In genomic region chrX:114075073-114075673, GRCh38 we compare ENCODE assay signal across 18 cellular contexts.
DNase-seq lines count a peak whose midpoint lies in the region; ATAC-seq, FAIRE-seq and TF ChIP-seq lines count a peak whose summit lies in the region.
"Had no signal": no experiment of that assay in that cellular context is flagged by ENCODE, and none has a peak within 500 bp of the region (broad histone marks: within the 10 kb centered on the region; RNA-seq: fewer than 3 reads in every experiment).

No MANE protein-coding gene starts in this region.

- TF ChIP-seq EP300 in HepG2 (IDR thresholded peaks at IDR 0.05; ENCODE audit: low read depth in 2 of 2, low read length in 2 of 2) (no peak), HepG2 (CRISPR knock-in tag; IDR thresholded peaks at IDR 0.05; ENCODE audit: borderline replicate concordance) (no peak)

- 32% methylated on average over 4 of the region's 4 CpGs for WGBS in right lobe of liver (ENCODE audit: insufficient coverage, low coverage, low lambda C conversion rate, missing lambda C conversion rate)
- WGBS in HepG2 (ENCODE audit: low lambda C conversion rate): 1% methylated on average over 3 of the region's 4 CpGs

- no peaks in the 10 kb centered on the region for H3K79me2 ChIP-seq in HepG2 (ENCODE audit: insufficient read depth, low read length)

- no peaks in the 10 kb centered on the region for H4K20me1 ChIP-seq in HepG2 (ENCODE audit: insufficient read depth, low read length)
- H4K20me1 ChIP-seq: BLaER1 treated with 17β-estradiol and CSF1 and Interleukin-3, amounts not matched to agents 10 nM and 100 nM had no signal

- no peak overlapping the region for H3K4me3 Mint-ChIP-seq in activated CD4-positive, alpha-beta memory T cell treated with anti-CD3 and anti-CD28 coated beads, Interleukin-2, amount 10 ng/mL, durations not matched to agents 7 days and 5 days
- no peak overlapping the region for H3K4me3 Mint-ChIP-seq in stimulated activated naive CD8-positive, alpha-beta T cell treated with anti-CD3 and anti-CD28 coated beads, Interleukin-15, amount 100 ng/mL, for 72 hours

- intact Hi-C loops in right lobe of liver (cut with DNase I): no loop called here
- intact Hi-C loops in HepG2 (cut with micrococcal nuclease; ENCODE audit: unreplicated experiment): no loop called here
- intact Hi-C loops in Panc1 (cut with micrococcal nuclease; ENCODE audit: unreplicated experiment): no loop called here
- intact Hi-C loops in kidney (cut with DNase I): no loop called here

- ATAC-seq in right lobe of liver: no peak
- no peak for ATAC-seq in HepG2
- ATAC-seq in Panc1: no peak
- no peak for ATAC-seq in HG02970 (IDR thresholded peaks at IDR 0.05; ENCODE audit: low FRiP score, unreplicated experiment)
- ATAC-seq in stimulated activated naive CD8-positive, alpha-beta T cell treated with anti-CD3 and anti-CD28 coated beads, Interleukin-15, amount 100 ng/mL, for 72 hours: no peak
- ATAC-seq: left colon had no signal

- no peak for DNase-seq in right lobe of liver
- no peak for DNase-seq in HepG2 (ENCODE audit: low spot score)
- DNase-seq in Panc1 (ENCODE audit: low read depth, low spot score): no peak
- DNase-seq in fibroblast of mammary gland (ENCODE audit: low read depth): no peak
- no peak for DNase-seq in kidney
- DNase-seq in activated CD4-positive, alpha-beta memory T cell treated with anti-CD3 and anti-CD28 coated beads, Interleukin-2, amount 10 ng/mL, durations not matched to agents 7 days and 5 days: no peak
- no peak for DNase-seq in stimulated activated naive CD8-positive, alpha-beta T cell treated with anti-CD3 and anti-CD28 coated beads, Interleukin-15, amount 100 ng/mL, for 72 hours
- DNase-seq: activated CD8-positive, alpha-beta memory T cell treated with anti-CD3 and anti-CD28 coated beads, Interleukin-2, amount 50 U/mL, for 48 hours; H7; left colon; NCI-H1048; NCI-H526; occipital lobe; stimulated activated CD4-positive, alpha-beta T cell treated with anti-CD3 and anti-CD28 coated beads, Interleukin-2, amount 100 ng/mL, for 48 hours; T-helper 9 cell had no signal

- FAIRE-seq in HepG2 (lab: Jason Lieb, UNC) (no peak), kidney (lab: Jason Lieb, UNC) (no peak)

- no peak overlapping the region for H3K4me2 ChIP-seq in HepG2 (ENCODE audit: low read depth, low read length)
- H3K4me2 ChIP-seq: BLaER1 treated with 17β-estradiol and CSF1 and Interleukin-3, amounts not matched to agents 10 nM and 100 nM had no signal

- H3K27ac Mint-ChIP-seq in activated CD4-positive, alpha-beta memory T cell treated with anti-CD3 and anti-CD28 coated beads, Interleukin-2, amount 10 ng/mL, durations not matched to agents 7 days and 5 days: no peak overlapping the region
- H3K27ac Mint-ChIP-seq in stimulated activated naive CD8-positive, alpha-beta T cell treated with anti-CD3 and anti-CD28 coated beads, Interleukin-15, amount 100 ng/mL, for 72 hours: no peak overlapping the region

- no TSS peak for BruUV-seq in HepG2 (replicated peaks; lab: Mats Ljungman, UMichigan)
- BruUV-seq in Panc1 (replicated peaks; lab: Mats Ljungman, UMichigan): no TSS peak

- H3K27ac ChIP-seq in right lobe of liver (no peak overlapping the region), HepG2 (ENCODE audit: extremely low read length, insufficient read depth, low read length) (no peak overlapping the region), Panc1 (ENCODE audit: low read length) (no peak overlapping the region), kidney (ENCODE audit: low read depth in 2 of 2, low read length in 2 of 2) (no peak overlapping the region)
- H3K27ac ChIP-seq: BLaER1 treated with 17β-estradiol and CSF1 and Interleukin-3, amounts not matched to agents 10 nM and 100 nM; esophagus muscularis mucosa had no signal

- H3K9me3 Mint-ChIP-seq in activated CD4-positive, alpha-beta memory T cell treated with anti-CD3 and anti-CD28 coated beads, Interleukin-2, amount 10 ng/mL, durations not matched to agents 7 days and 5 days: no peaks in the 10 kb centered on the region
- H3K9me3 Mint-ChIP-seq in stimulated activated naive CD8-positive, alpha-beta T cell treated with anti-CD3 and anti-CD28 coated beads, Interleukin-15, amount 100 ng/mL, for 72 hours: peaks cover 0 to 5% of the 10 kb centered on the region in 2 donors

- no peaks in the 10 kb centered on the region for H3K36me3 Mint-ChIP-seq in activated CD4-positive, alpha-beta memory T cell treated with anti-CD3 and anti-CD28 coated beads, Interleukin-2, amount 10 ng/mL, durations not matched to agents 7 days and 5 days (ENCODE audit: low read depth)

- H3K9ac ChIP-seq in HepG2 (ENCODE audit: insufficient read depth, low read depth, low read length) (no peak overlapping the region), kidney (ENCODE audit: low read length in 2 of 2) (no peak overlapping the region)
- H3K9ac ChIP-seq: BLaER1 treated with 17β-estradiol and CSF1 and Interleukin-3, amounts not matched to agents 10 nM and 100 nM had no signal

- no peak for TF ChIP-seq POLR2A in right lobe of liver (IDR thresholded peaks at IDR 0.05)
- no peak for TF ChIP-seq POLR2A in HepG2 (IDR thresholded peaks at IDR 0.05; ENCODE audit: insufficient read depth in 1 of 2, low read depth in 2 of 2, low read length in 2 of 2)

- no peaks in the 10 kb centered on the region for H3K4me1 Mint-ChIP-seq in activated CD4-positive, alpha-beta memory T cell treated with anti-CD3 and anti-CD28 coated beads, Interleukin-2, amount 10 ng/mL, durations not matched to agents 7 days and 5 days
- H3K4me1 Mint-ChIP-seq in stimulated activated naive CD8-positive, alpha-beta T cell treated with anti-CD3 and anti-CD28 coated beads, Interleukin-15, amount 100 ng/mL, for 72 hours: no peaks in the 10 kb centered on the region

- POLR2A ChIA-PET in HepG2 (lab: Yijun Ruan, JAX): no interaction called here
- POLR2A ChIA-PET in Panc1 (lab: Charles Lee): no interaction called here
- POLR2A ChIA-PET in activated CD4-positive, alpha-beta memory T cell treated with anti-CD3 and anti-CD28 coated beads, Interleukin-2, amount 10 ng/mL, durations not matched to agents 7 days and 5 days (lab: Charles Lee): no interaction called here

- in situ Hi-C loops in HepG2 (cut with HindIII; ENCODE audit: extremely low pct_ligation_motif_present, low pct_unique_long_range_greater_than_20kb): no loop called here
- in situ Hi-C loops in Panc1 (cut with HindIII; ENCODE audit: low pct_unique_long_range_greater_than_20kb, low sequenced_read_pairs): no loop called here

- CTCF ChIA-PET in HepG2 (lab: Yijun Ruan, JAX; ENCODE audit: low intra/inter-chr PET ratio, low total read pairs) (no interaction called here), Panc1 (lab: Charles Lee) (interaction anchor here (0.6 kb wide), 1 partner anchor 96 kb away, joined by 3 read pairs; no protein-coding TSS in a partner anchor)
- CTCF ChIA-PET in activated CD4-positive, alpha-beta memory T cell treated with anti-CD3 and anti-CD28 coated beads, Interleukin-2, amount 10 ng/mL, durations not matched to agents 7 days and 5 days (lab: Charles Lee): no interaction called here

- H3K36me3 ChIP-seq in right lobe of liver (no peaks in the 10 kb centered on the region), HepG2 (replicated peaks in 1 of 2; ENCODE audit: control insufficient read depth in 1 of 2, insufficient read depth in 2 of 2, low read length in 2 of 2) (no peaks in the 10 kb centered on the region), Panc1 (ENCODE audit: control insufficient read depth, insufficient read depth, low read length) (no peaks in the 10 kb centered on the region), kidney (ENCODE audit: control insufficient read depth in 1 of 2, insufficient read depth in 2 of 2, low read length in 2 of 2) (no peaks in the 10 kb centered on the region)
- H3K36me3 ChIP-seq: BLaER1 treated with 17β-estradiol and CSF1 and Interleukin-3, amounts not matched to agents 10 nM and 100 nM; esophagus muscularis mucosa had no signal

- no peaks in the 10 kb centered on the region for H3K4me1 ChIP-seq in right lobe of liver
- H3K4me1 ChIP-seq in HepG2 (ENCODE audit: insufficient read depth, low read length): no peaks in the 10 kb centered on the region
- no peaks in the 10 kb centered on the region for H3K4me1 ChIP-seq in Panc1 (ENCODE audit: control insufficient read depth, insufficient read depth, low read length)
- no peaks in the 10 kb centered on the region for H3K4me1 ChIP-seq in kidney (ENCODE audit: control insufficient read depth in 1 of 2, insufficient read depth in 1 of 2, low read depth in 1 of 2, low read length in 2 of 2)
- H3K4me1 ChIP-seq: BLaER1 treated with 17β-estradiol and CSF1 and Interleukin-3, amounts not matched to agents 10 nM and 100 nM; esophagus muscularis mucosa had no signal

- H3K4me3 ChIP-seq in right lobe of liver (no peak overlapping the region), HepG2 (replicated peaks in 1 of 3; ENCODE audit: insufficient read depth in 1 of 3, low read depth in 2 of 3, low read length in 3 of 3) (no peak overlapping the region), Panc1 (ENCODE audit: low read depth in 2 of 2, low read length in 2 of 2) (no peak overlapping the region), fibroblast of mammary gland (ENCODE audit: control insufficient read depth, low read depth, low read length) (no peak overlapping the region), kidney (ENCODE audit: low read length in 2 of 2) (no peak overlapping the region)
- H3K4me3 ChIP-seq: BLaER1 treated with 17β-estradiol and CSF1 and Interleukin-3, amounts not matched to agents 10 nM and 100 nM; esophagus muscularis mucosa had no signal

- peak in 3 of 4 donors; percentile 40 to 49 (median 48) for TF ChIP-seq CTCF in right lobe of liver (IDR thresholded peaks at IDR 0.05)
- no peak for TF ChIP-seq CTCF in HepG2 (CRISPR knock-in tag; IDR thresholded peaks at IDR 0.05)
- peak; percentile 41; the same call in 1 of the 2 replicates for TF ChIP-seq CTCF in Panc1 (IDR thresholded peaks at IDR 0.05)
- peak; percentile 40 for TF ChIP-seq CTCF in fibroblast of mammary gland (conservative IDR thresholded peaks at IDR 0.05; ENCODE audit: control insufficient read depth, insufficient read depth, low read depth, low read length)
- no peak for TF ChIP-seq CTCF in kidney (IDR thresholded peaks at IDR 0.05; ENCODE audit: borderline replicate concordance, extremely low read depth, insufficient read depth)

- H3K9me3 ChIP-seq in right lobe of liver: no peaks in the 10 kb centered on the region
- no peaks in the 10 kb centered on the region for H3K9me3 ChIP-seq in HepG2 (ENCODE audit: low read length)
- H3K9me3 ChIP-seq in Panc1 (ENCODE audit: control insufficient read depth, insufficient read depth, low read depth, low read length): no peaks in the 10 kb centered on the region
- H3K9me3 ChIP-seq in kidney (ENCODE audit: control insufficient read depth in 1 of 2, low read length in 2 of 2): no peaks in the 10 kb centered on the region
- H3K9me3 ChIP-seq: esophagus muscularis mucosa had no signal

- H3K27me3 ChIP-seq in right lobe of liver: peaks cover 4% of the 10 kb centered on the region in 2 donors
- no peaks in the 10 kb centered on the region for H3K27me3 ChIP-seq in HepG2 (ENCODE audit: control insufficient read depth in 1 of 2, insufficient read depth in 2 of 2, low read length in 2 of 2)
- no peaks in the 10 kb centered on the region for H3K27me3 ChIP-seq in Panc1 (ENCODE audit: control insufficient read depth, insufficient read depth, low read length)
- H3K27me3 ChIP-seq: esophagus muscularis mucosa had no signal

- no peak overlapping the region for H2AFZ ChIP-seq in HepG2 (ENCODE audit: low read length)

- no peak for TF ChIP-seq RAD21 in HepG2 (CRISPR knock-in tag; IDR thresholded peaks at IDR 0.05)

- no peaks in the 10 kb centered on the region for H3K27me3 Mint-ChIP-seq in activated CD4-positive, alpha-beta memory T cell treated with anti-CD3 and anti-CD28 coated beads, Interleukin-2, amount 10 ng/mL, durations not matched to agents 7 days and 5 days
- no peaks in the 10 kb centered on the region for H3K27me3 Mint-ChIP-seq in stimulated activated naive CD8-positive, alpha-beta T cell treated with anti-CD3 and anti-CD28 coated beads, Interleukin-15, amount 100 ng/mL, for 72 hours

Comparison
In these comparisons a context has a peak if more than half of its experiments do, and no peak if none do; other contexts are left out.
1. CTCF ChIP-seq: peak in right lobe of liver (3 of 4), Panc1 (single experiment) and fibroblast of mammary gland (single experiment); none in HepG2 (single experiment) and kidney (single experiment).